8 cellular contexts compared by ENCODE assay signal in genomic region chr18:35343488-35343935, GRCh38. TPM values are rescaled to one million over a fixed set of nuclear protein-coding genes. Genes with fewer than 3 reads are reported as not detected.
DNase-seq lines count a peak whose midpoint lies in the region; ATAC-seq, FAIRE-seq and TF ChIP-seq lines count a peak whose summit lies in the region.

No MANE protein-coding gene starts in this region.

- no peaks in the 10 kb centered on the region for H3K27me3 ChIP-seq in adrenal gland
- H3K27me3 ChIP-seq in right lobe of liver: no peaks in the 10 kb centered on the region
- H3K27me3 ChIP-seq in transverse colon: no peaks in the 10 kb centered on the region

- TF ChIP-seq CTCF in adrenal gland (IDR thresholded peaks at IDR 0.05) (no peak), right lobe of liver (IDR thresholded peaks at IDR 0.05) (no peak), transverse colon (IDR thresholded peaks at IDR 0.05) (no peak)

- TF ChIP-seq EP300 in transverse colon (IDR thresholded peaks at IDR 0.05; ENCODE audit: low read depth): no peak

- H3K4me3 ChIP-seq in adrenal gland (peak overlapping the region in 3 of 4 donors; percentile 44 to 83 (median 82)), right lobe of liver (peak overlapping the region; percentile 79 to 92 (median 88)), transverse colon (peak overlapping the region; percentile 76 to 94 (median 85))

- WGBS in adrenal gland, 4 donors: 0 to 2% (median 1%) methylated on average over 7 to 15 of the region's 15 CpGs
- 0% methylated on average over 10 of the region's 15 CpGs for WGBS in right lobe of liver (ENCODE audit: insufficient coverage, low coverage, low lambda C conversion rate, missing lambda C conversion rate)
- 0% methylated on average over 14 of the region's 15 CpGs; no CpG with 5 or more reads in 1 of the 2 donors for WGBS in transverse colon (ENCODE audit: low coverage in 1 of 2), 2 donors

- peaks cover 0 to 19% of the 10 kb centered on the region in 2 donors for H3K36me3 ChIP-seq in adrenal gland (replicated peaks in 1 of 2)
- H3K36me3 ChIP-seq in right lobe of liver: peaks cover 0 to 19% (median 15%) of the 10 kb centered on the region in 4 donors
- H3K36me3 ChIP-seq in transverse colon: peaks cover 0 to 22% (median 9%) of the 10 kb centered on the region in 4 donors

- H3K27ac Mint-ChIP-seq in activated naive CD4-positive, alpha-beta T cell treated with anti-CD3 and anti-CD28 coated beads for 36 hours: peak overlapping the region; percentile 92

- no peaks in the 10 kb centered on the region for H3K27me3 Mint-ChIP-seq in activated naive CD4-positive, alpha-beta T cell treated with anti-CD3 and anti-CD28 coated beads for 36 hours (ENCODE audit: low read depth)

- CTCF ChIA-PET in activated naive CD4-positive, alpha-beta T cell treated with anti-CD3 and anti-CD28 coated beads for 36 hours (lab: Charles Lee): interaction anchor here (1.4 to 2.2 kb wide), 2 partner anchors 12 to 113 kb away, joined by 8 read pairs; no protein-coding TSS in a partner anchor

- H3K4me3 Mint-ChIP-seq in activated naive CD4-positive, alpha-beta T cell treated with anti-CD3 and anti-CD28 coated beads for 36 hours: peak overlapping the region; percentile 92

- H3K9me3 Mint-ChIP-seq in activated naive CD4-positive, alpha-beta T cell treated with anti-CD3 and anti-CD28 coated beads for 36 hours: no peaks in the 10 kb centered on the region

- no peak for ATAC-seq in right lobe of liver

- H3K4me1 ChIP-seq in adrenal gland (replicated peaks in 1 of 2) (peaks cover 27 to 53% of the 10 kb centered on the region in 2 donors), right lobe of liver (peaks cover 0 to 24% (median 0%) of the 10 kb centered on the region in 4 donors), transverse colon (peaks cover 3 to 44% (median 24%) of the 10 kb centered on the region in 4 donors)

- H3K27ac ChIP-seq in adrenal gland (peak overlapping the region in 4 of 5 donors; percentile 86 to 99 (median 98)), right lobe of liver (peak overlapping the region; percentile 98 to 99 (median 98)), transverse colon (peak overlapping the region; percentile 96 to 99 (median 98))

- TF ChIP-seq POLR2A in adrenal gland (IDR thresholded peaks at IDR 0.05) (no peak), right lobe of liver (IDR thresholded peaks at IDR 0.05) (no peak), transverse colon (IDR thresholded peaks at IDR 0.05) (no peak), GM12891 (IDR thresholded peaks at IDR 0.05; ENCODE audit: low read depth, low read length) (no peak)

- peaks cover 19% of the 10 kb centered on the region for H3K36me3 Mint-ChIP-seq in activated naive CD4-positive, alpha-beta T cell treated with anti-CD3 and anti-CD28 coated beads for 36 hours (ENCODE audit: low read depth)

- in situ Hi-C loops in transverse colon (cut with MboI; ENCODE audit: low pct_ligation_motif_present in 1 of 4, low pct_unique_long_range_greater_than_20kb in 1 of 4, low sequenced_read_pairs in 3 of 4): loop anchor here in 3 of 4 donors (5.0 to 25.0 kb wide), 3 partner anchors 101 to 331 kb away; partner anchors contain the start of gene ZNF397 (in 2 of the 3)

- FAIRE-seq in GM12891 (lab: Jason Lieb, UNC): no peak

- H3K4me1 Mint-ChIP-seq in activated naive CD4-positive, alpha-beta T cell treated with anti-CD3 and anti-CD28 coated beads for 36 hours (ENCODE audit: low read depth): peaks cover 49% of the 10 kb centered on the region

- H3K9me3 ChIP-seq in adrenal gland (replicated peaks in 1 of 3): no peaks in the 10 kb centered on the region
- no peaks in the 10 kb centered on the region for H3K9me3 ChIP-seq in right lobe of liver
- no peaks in the 10 kb centered on the region for H3K9me3 ChIP-seq in transverse colon

- DNase-seq in activated naive CD4-positive, alpha-beta T cell treated with anti-CD3 and anti-CD28 coated beads for 36 hours: no peak
- DNase-seq in activated naive CD4-positive, alpha-beta T cell treated with anti-CD3 and anti-CD28 coated beads, Interleukin-2, amount 50 U/mL, for 16 hours: no peak
- no peak for DNase-seq in adrenal gland
- DNase-seq in right lobe of liver: no peak
- no peak for DNase-seq in transverse colon
- DNase-seq in HUDEP-2 (lab: John Stamatoyannopoulos, UW; ENCODE audit: unreplicated experiment in 76 of 76): no peak
- DNase-seq in NCI-H2107 (lab: John Stamatoyannopoulos, UW): no peak
- DNase-seq in GM12891 (ENCODE audit: insufficient read length, low spot score): no peak

- intact Hi-C loops in activated naive CD4-positive, alpha-beta T cell treated with anti-CD3 and anti-CD28 coated beads for 36 hours (cut with micrococcal nuclease): loop anchor here (5.0 kb wide), 1 partner anchor 316 kb away; no protein-coding TSS in a partner anchor
- intact Hi-C loops in adrenal gland (cut with DNase I): loop anchor here in 1 of 2 donors (10.0 kb wide), 1 partner anchor 99 kb away; the partner anchor contains the start of gene ZNF397
- intact Hi-C loops in right lobe of liver (cut with DNase I): loop anchor here in 1 of 2 donors (10.0 kb wide), 1 partner anchor 99 kb away; the partner anchor contains the start of gene ZNF397
- intact Hi-C loops in transverse colon (cut with DNase I; ENCODE audit: low total_unique reads): no loop called here

TF ChIP-seq in GM12891, 5 proteins besides CTCF, POLR2A, EP300 and RAD21:
- TF ChIP-seq TAF1 (IDR thresholded peaks at IDR 0.05; ENCODE audit: low read depth, low read length) (no peak), POU2F2 (IDR thresholded peaks at IDR 0.05; ENCODE audit: low read depth, low read length) (no peak), POLR2AphosphoS5 (IDR thresholded peaks at IDR 0.05; ENCODE audit: low read depth, low read length) (no peak), PAX5 (IDR thresholded peaks at IDR 0.05; ENCODE audit: insufficient read depth, low read length, severe bottlenecking) (no peak), SPI1 (IDR thresholded peaks at IDR 0.05; ENCODE audit: low read depth, low read length) (no peak)

RNA-seq across cellular contexts. Expression of gene ZNF24, which starts 0.7 kb away (rescaled TPM):
- total RNA-seq in activated naive CD4-positive, alpha-beta T cell treated with anti-CD3 and anti-CD28 coated beads for 36 hours: 10 to 100 TPM; 46.8 to 47.8 TPM
- total RNA-seq in adrenal gland: 10 to 100 TPM; 25.6 to 75.6 (median 49.0) TPM
- 10 to 100 TPM; 16.3 to 46.2 (median 28.1) TPM for polyA plus RNA-seq in adrenal gland
- total RNA-seq in right lobe of liver: 10 to 100 TPM; 17.7 to 31.5 (median 25.5) TPM
- total RNA-seq in transverse colon: 10 to 100 TPM; 12.7 to 34.5 (median 29.1) TPM
- polyA plus RNA-seq in GM12891 (2012; ENCODE audit: low read depth, missing spikeins): 14.6 TPM

RNA-seq across cellular contexts. Expression of gene ZNF396, which starts 33.6 kb away (rescaled TPM):
- total RNA-seq in activated naive CD4-positive, alpha-beta T cell treated with anti-CD3 and anti-CD28 coated beads for 36 hours: under 1 TPM; 0.74 to 0.77 TPM
- 1 to 10 TPM in 7 of 8 donors, under 1 TPM in 1; 0.61 to 9.9 (median 4.5) TPM for total RNA-seq in adrenal gland
- polyA plus RNA-seq in adrenal gland: 1 to 10 TPM; 2.5 to 3.8 (median 3.3) TPM
- total RNA-seq in right lobe of liver: 1 to 10 TPM in 4 of 6 experiments, under 1 TPM in 2; 0.62 to 1.9 (median 1.5) TPM
- 10 to 100 TPM in 1 of 4 donors, 1 to 10 TPM in 2, not detected in 1; 2.7 to 11.6 (median 3.3) TPM for total RNA-seq in transverse colon
- polyA plus RNA-seq in GM12891 (2012; ENCODE audit: low read depth, missing spikeins): 0.60 TPM

RNA-seq across cellular contexts. Expression of gene ZSCAN30, which starts 53.5 kb away (rescaled TPM):
- 10 to 100 TPM; 12.0 to 14.3 TPM for total RNA-seq in activated naive CD4-positive, alpha-beta T cell treated with anti-CD3 and anti-CD28 coated beads for 36 hours
- 10 to 100 TPM; 16.0 to 25.6 (median 21.6) TPM for total RNA-seq in adrenal gland
- polyA plus RNA-seq in adrenal gland: 10 to 100 TPM; 16.4 to 30.1 (median 22.2) TPM
- 1 to 10 TPM; 4.3 to 6.0 (median 5.0) TPM for total RNA-seq in right lobe of liver
- 10 to 100 TPM in 2 of 4 donors, 1 to 10 TPM in 2; 7.1 to 23.5 (median 11.0) TPM for total RNA-seq in transverse colon
- polyA plus RNA-seq in GM12891 (2012; ENCODE audit: low read depth, missing spikeins): 14.5 TPM
